ENCODE assay signal across 1 cellular context in the genomic region with DNA sequence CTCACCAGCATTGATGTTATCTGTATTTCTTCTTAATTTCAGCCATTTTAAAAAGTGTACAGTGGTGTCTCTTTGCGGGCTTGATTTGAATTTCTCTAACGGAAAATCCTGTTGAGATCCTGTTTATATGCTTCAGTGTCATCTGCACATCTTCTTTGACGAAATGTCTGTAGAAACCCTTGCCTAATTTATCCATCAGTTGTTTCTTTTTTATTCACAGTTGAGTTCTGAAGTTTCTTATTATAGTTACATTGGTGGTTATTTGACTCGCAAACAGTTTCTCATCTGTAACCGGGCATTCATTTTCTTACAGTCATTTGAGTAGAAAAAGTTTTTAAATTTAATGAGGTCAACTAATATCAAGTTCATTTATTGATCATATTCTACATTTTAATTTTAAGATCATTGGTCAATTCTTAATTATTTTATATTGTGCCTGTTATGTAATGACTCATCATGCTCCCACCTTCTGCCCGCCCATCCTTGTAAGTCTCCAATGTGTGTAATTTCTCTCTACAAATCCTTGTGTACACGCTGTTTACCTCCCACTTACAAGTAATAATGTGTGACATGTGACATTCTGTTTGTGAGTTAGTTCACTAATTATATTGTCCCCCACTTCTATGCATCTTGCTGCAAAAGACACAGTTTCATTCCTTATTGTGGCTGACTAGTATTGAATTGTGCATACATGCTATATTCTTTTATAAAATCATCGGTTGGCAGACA.
TF ChIP-seq lines count a peak whose summit lies in the region.

No MANE protein-coding gene starts in this region.

TF ChIP-seq in GM12878, 131 proteins besides CTCF, POLR2A, EP300 and RAD21:
- TF ChIP-seq RUNX3 (IDR thresholded peaks at IDR 0.05; ENCODE audit: low read length) (peak; percentile 20), CREB1 (IDR thresholded peaks at IDR 0.05; ENCODE audit: low read depth) (peak; percentile 62; the same call in 1 of the 2 replicates), MTA2 (IDR thresholded peaks at IDR 0.05; ENCODE audit: low read depth) (peak; percentile 36; the same call in 1 of the 2 replicates), MEF2B (IDR thresholded peaks at IDR 0.05; ENCODE audit: partially characterized antibody, poor library complexity, severe bottlenecking) (peak; percentile 26), JUNB (IDR thresholded peaks at IDR 0.05) (peak; percentile 76), MEF2A (IDR thresholded peaks at IDR 0.05; ENCODE audit: insufficient read depth, low read depth, low read length) (peak; percentile 55; the same call in 1 of the 2 replicates), NFIC (IDR thresholded peaks at IDR 0.05; ENCODE audit: low read depth, low read length) (peak; percentile 67; the same call in 1 of the 2 replicates), CREM (IDR thresholded peaks at IDR 0.05; ENCODE audit: low read depth) (peak; percentile 36; the same call in 1 of the 2 replicates), FOXM1 (IDR thresholded peaks at IDR 0.05; ENCODE audit: low read depth, low read length) (peak; percentile 25; the same call in 1 of the 2 replicates)
